In the genomic region with DNA sequence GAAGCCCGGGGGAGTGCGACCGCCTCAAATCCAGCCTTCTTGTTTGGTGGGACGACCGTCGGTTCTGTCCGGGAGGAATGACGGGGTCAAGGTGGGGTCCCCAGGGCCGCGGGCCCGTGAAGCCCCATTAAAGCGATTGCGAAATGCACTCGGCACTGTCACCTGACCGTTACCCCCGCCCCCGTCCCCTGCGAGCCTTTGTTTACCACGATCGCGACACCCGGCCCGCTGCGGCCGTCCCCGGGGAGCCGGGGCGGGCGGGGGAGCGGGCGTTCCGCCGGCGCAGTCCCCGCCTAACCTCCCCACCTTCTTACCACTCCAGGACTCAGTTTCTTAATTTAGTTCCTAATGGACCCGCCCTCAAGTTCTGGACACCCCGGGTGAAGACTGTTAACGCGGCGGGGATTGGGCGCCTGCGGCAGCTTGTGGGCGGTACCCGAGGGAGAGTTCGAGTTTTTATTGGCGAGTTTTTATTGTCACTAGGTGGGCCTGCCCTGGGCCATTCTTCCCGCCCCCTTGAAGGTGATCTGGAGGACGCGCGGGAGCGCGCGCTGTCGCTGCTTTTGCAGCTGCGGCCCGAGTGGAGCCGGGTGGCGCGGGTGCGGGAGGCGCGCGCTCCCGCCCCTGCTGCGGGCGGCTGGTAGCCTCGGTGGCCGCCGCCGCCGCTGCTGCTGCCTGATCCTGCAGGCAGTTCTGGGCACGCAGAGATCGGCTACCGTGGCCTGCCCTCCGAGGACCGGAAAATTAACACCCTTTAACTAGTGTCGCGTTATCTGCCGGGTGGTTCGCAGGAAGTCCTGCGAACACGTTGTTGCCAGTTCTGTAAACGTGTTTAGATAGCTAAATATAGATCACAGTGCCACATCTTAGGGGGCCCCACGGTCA, we compare ENCODE assay signal across 8 cellular contexts. TPM values are rescaled to one million over a fixed set of nuclear protein-coding genes. Genes with fewer than 3 reads are reported as not detected.
DNase-seq lines count a peak whose midpoint lies in the region; ATAC-seq and TF ChIP-seq lines count a peak whose summit lies in the region.

No MANE protein-coding gene starts in this region.

- DNase-seq in DMS79 (lab: John Stamatoyannopoulos, UW) (peak; percentile 95), KG1 (lab: John Stamatoyannopoulos, UW) (peak; percentile 88)
- DNase-seq in activated T-cell treated with anti-CD3 and anti-CD28 coated beads, Interleukin-2, amount 50 U/mL, for 48 hours = peak; percentile 94
- peak; percentile 92 for DNase-seq in stimulated activated CD8-positive, alpha-beta memory T cell treated with anti-CD3 and anti-CD28 coated beads, Interleukin-4, amount 100 ng/mL, for 48 hours

- H3K9ac ChIP-seq in mucosa of stomach (ENCODE audit: low read length) = peak overlapping the region; percentile 99

- no peaks in the 10 kb centered on the region for H3K36me3 ChIP-seq in mucosa of stomach (ENCODE audit: control insufficient read depth, insufficient read depth, low read length)

- peak overlapping the region; percentile 81 for H3K4me3 ChIP-seq in mucosa of stomach (ENCODE audit: low read length)

- ATAC-seq in GM21737 (IDR thresholded peaks at IDR 0.05; ENCODE audit: unreplicated experiment) (peak; percentile 84), esophagus mucosa (peak; percentile 92)

- peaks cover 30% of the 10 kb centered on the region for H3K4me1 ChIP-seq in mucosa of stomach (ENCODE audit: control insufficient read depth, insufficient read depth, low read length)

- H3K9me3 ChIP-seq in mucosa of stomach (ENCODE audit: control insufficient read depth, low read length) = no peaks in the 10 kb centered on the region

- H3K27me3 ChIP-seq in mucosa of stomach (ENCODE audit: control insufficient read depth, insufficient read depth, low read length) = no peaks in the 10 kb centered on the region

TF ChIP-seq in PFSK-1, 5 proteins besides CTCF, POLR2A, EP300 and RAD21:
- no peak for TF ChIP-seq TAF1 (IDR thresholded peaks at IDR 0.05; ENCODE audit: borderline replicate concordance, insufficient read depth, low read length)
- no peak; the same call in 1 of the 2 replicates for TF ChIP-seq SIN3A (IDR thresholded peaks at IDR 0.05; ENCODE audit: borderline replicate concordance, insufficient read depth, low read length)
- TF ChIP-seq, protein P1, sequence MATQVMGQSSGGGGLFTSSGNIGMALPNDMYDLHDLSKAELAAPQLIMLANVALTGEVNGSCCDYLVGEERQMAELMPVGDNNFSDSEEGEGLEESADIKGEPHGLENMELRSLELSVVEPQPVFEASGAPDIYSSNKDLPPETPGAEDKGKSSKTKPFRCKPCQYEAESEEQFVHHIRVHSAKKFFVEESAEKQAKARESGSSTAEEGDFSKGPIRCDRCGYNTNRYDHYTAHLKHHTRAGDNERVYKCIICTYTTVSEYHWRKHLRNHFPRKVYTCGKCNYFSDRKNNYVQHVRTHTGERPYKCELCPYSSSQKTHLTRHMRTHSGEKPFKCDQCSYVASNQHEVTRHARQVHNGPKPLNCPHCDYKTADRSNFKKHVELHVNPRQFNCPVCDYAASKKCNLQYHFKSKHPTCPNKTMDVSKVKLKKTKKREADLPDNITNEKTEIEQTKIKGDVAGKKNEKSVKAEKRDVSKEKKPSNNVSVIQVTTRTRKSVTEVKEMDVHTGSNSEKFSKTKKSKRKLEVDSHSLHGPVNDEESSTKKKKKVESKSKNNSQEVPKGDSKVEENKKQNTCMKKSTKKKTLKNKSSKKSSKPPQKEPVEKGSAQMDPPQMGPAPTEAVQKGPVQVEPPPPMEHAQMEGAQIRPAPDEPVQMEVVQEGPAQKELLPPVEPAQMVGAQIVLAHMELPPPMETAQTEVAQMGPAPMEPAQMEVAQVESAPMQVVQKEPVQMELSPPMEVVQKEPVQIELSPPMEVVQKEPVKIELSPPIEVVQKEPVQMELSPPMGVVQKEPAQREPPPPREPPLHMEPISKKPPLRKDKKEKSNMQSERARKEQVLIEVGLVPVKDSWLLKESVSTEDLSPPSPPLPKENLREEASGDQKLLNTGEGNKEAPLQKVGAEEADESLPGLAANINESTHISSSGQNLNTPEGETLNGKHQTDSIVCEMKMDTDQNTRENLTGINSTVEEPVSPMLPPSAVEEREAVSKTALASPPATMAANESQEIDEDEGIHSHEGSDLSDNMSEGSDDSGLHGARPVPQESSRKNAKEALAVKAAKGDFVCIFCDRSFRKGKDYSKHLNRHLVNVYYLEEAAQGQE (IDR thresholded peaks at IDR 0.05; ENCODE audit: insufficient read depth in 1 of 2, low read depth in 2 of 2, low read length in 2 of 2) = no peak
- peak; percentile 37; the same call in 1 of the 2 replicates for TF ChIP-seq POLR2AphosphoS5 (IDR thresholded peaks at IDR 0.05; ENCODE audit: low read depth, low read length)
- TF ChIP-seq FOXP2 (optimal IDR thresholded peaks at IDR 0.05; ENCODE audit: borderline replicate concordance, extremely low read depth, extremely low read length, insufficient read depth) = peak; percentile 28

RNA-seq across cellular contexts. Expression of a gene that starts 1.0 kb away (rescaled TPM):
- polyA plus RNA-seq in PFSK-1 (2012; ENCODE audit: insufficient read length, low read depth) = 6.7 TPM
- 13.2 TPM for total RNA-seq in esophagus mucosa

Comparison
In these comparisons a context has a peak if more than half of its experiments do, and no peak if none do; other contexts are left out.
1. Peak in every context shown above with its lines: DNase-seq, ATAC-seq and H3K4me3 ChIP-seq.